In genomic region chr6:132063738-132064137, GRCh38 we compare ENCODE assay signal across 13 cellular contexts.
DNase-seq lines count a peak whose midpoint lies in the region; ATAC-seq, FAIRE-seq and TF ChIP-seq lines count a peak whose summit lies in the region.
"Had no signal": no experiment of that assay in that cellular context is flagged by ENCODE, and none has a peak within 500 bp of the region (broad histone marks: within the 10 kb centered on the region; RNA-seq: fewer than 3 reads in every experiment).

No MANE protein-coding gene starts in this region.

- ATAC-seq in left ventricle myocardium superior (peak; percentile 72), HG02588 (IDR thresholded peaks at IDR 0.05; ENCODE audit: unreplicated experiment) (no peak), HG02678 (IDR thresholded peaks at IDR 0.05; ENCODE audit: unreplicated experiment) (no peak), HG03175 (IDR thresholded peaks at IDR 0.05; ENCODE audit: unreplicated experiment) (no peak)
- ATAC-seq: activated T-cell treated with anti-CD3 and anti-CD28 coated beads, Interleukin-2, amount 50 U/mL, for 4 hours had no signal

- no peak for FAIRE-seq in small intestine (lab: Jason Lieb, UNC)
- FAIRE-seq: colon had no signal

- H3K4me1 Mint-ChIP-seq in activated naive CD8-positive, alpha-beta T cell treated with anti-CD3 and anti-CD28 coated beads for 36 hours, result no peaks in the 10 kb centered on the region
- H3K4me1 Mint-ChIP-seq: immature natural killer cell had no signal

- H3K27ac Mint-ChIP-seq in activated naive CD8-positive, alpha-beta T cell treated with anti-CD3 and anti-CD28 coated beads for 36 hours, result no peak overlapping the region
- H3K27ac Mint-ChIP-seq: immature natural killer cell had no signal

- DNase-seq in HFF-Myc (ENCODE audit: extremely low read depth, low read depth) (peak; percentile 22), adipocyte (ENCODE audit: low read depth) (peak; percentile 64), left ventricle myocardium superior (no peak), small intestine (peak; percentile 3)
- DNase-seq in activated naive CD8-positive, alpha-beta T cell treated with anti-CD3 and anti-CD28 coated beads for 36 hours, result no peak
- DNase-seq: activated T-cell treated with anti-CD3 and anti-CD28 coated beads, Interleukin-2, amount 50 U/mL, for 4 hours; immature natural killer cell; NCI-H69; retina had no signal

- WGBS in small intestine, 3 donors, result 24 to 54% (median 40%) methylated on average over 2 of the region's 2 CpGs

- no peak overlapping the region for H3K4me3 Mint-ChIP-seq in activated naive CD8-positive, alpha-beta T cell treated with anti-CD3 and anti-CD28 coated beads for 36 hours
- H3K4me3 Mint-ChIP-seq: activated T-cell treated with anti-CD3 and anti-CD28 coated beads, Interleukin-2, amount 50 U/mL, for 4 hours; immature natural killer cell had no signal

- H3K4me3 ChIP-seq in HFF-Myc (replicated peaks; ENCODE audit: low read depth, low read length), result no peak overlapping the region
- H3K4me3 ChIP-seq in adipocyte (ENCODE audit: low read length), result no peak overlapping the region
- no peak overlapping the region for H3K4me3 ChIP-seq in small intestine (ENCODE audit: low read depth in 1 of 2, low read length in 2 of 2)

- no peak for TF ChIP-seq CTCF in HFF-Myc (IDR thresholded peaks at IDR 0.05; ENCODE audit: low read depth, low read length, missing control alignments)

- intact Hi-C loops in left ventricle myocardium superior (cut with micrococcal nuclease), result no loop called here

- H3K4me1 ChIP-seq in adipocyte (ENCODE audit: control insufficient read depth, insufficient read depth, low read length) (peaks cover 20% of the 10 kb centered on the region), small intestine (ENCODE audit: control insufficient read depth in 2 of 2, insufficient read depth in 1 of 2, low read depth in 1 of 2, low read length in 1 of 2) (no peaks in the 10 kb centered on the region)

- no peak overlapping the region for H3K27ac ChIP-seq in small intestine (ENCODE audit: low read depth in 1 of 2, low read length in 1 of 2)

- peaks cover 3% of the 10 kb centered on the region for H3K27me3 Mint-ChIP-seq in activated naive CD8-positive, alpha-beta T cell treated with anti-CD3 and anti-CD28 coated beads for 36 hours

- H3K27me3 ChIP-seq in adipocyte (replicated peaks; ENCODE audit: control insufficient read depth, insufficient read depth, low read length) (no peaks in the 10 kb centered on the region), small intestine (ENCODE audit: control insufficient read depth in 2 of 2, insufficient read depth in 2 of 2, low read length in 2 of 2) (no peaks in the 10 kb centered on the region)

- no peaks in the 10 kb centered on the region for H3K36me3 Mint-ChIP-seq in activated naive CD8-positive, alpha-beta T cell treated with anti-CD3 and anti-CD28 coated beads for 36 hours
- H3K36me3 Mint-ChIP-seq: immature natural killer cell had no signal

- no peaks in the 10 kb centered on the region for H3K36me3 ChIP-seq in adipocyte (ENCODE audit: control insufficient read depth, insufficient read depth, low read length, severe bottlenecking)
- no peaks in the 10 kb centered on the region for H3K36me3 ChIP-seq in small intestine (ENCODE audit: control insufficient read depth in 2 of 2, insufficient read depth in 2 of 2, low read length in 2 of 2)

- peak overlapping the region; percentile 20 for H3K9ac ChIP-seq in adipocyte (ENCODE audit: low read length)

- no peaks in the 10 kb centered on the region for H3K9me3 ChIP-seq in adipocyte (ENCODE audit: control insufficient read depth, low read length)
- H3K9me3 ChIP-seq in small intestine (ENCODE audit: control insufficient read depth, low read depth), result no peaks in the 10 kb centered on the region

- H3K9me3 Mint-ChIP-seq in activated naive CD8-positive, alpha-beta T cell treated with anti-CD3 and anti-CD28 coated beads for 36 hours, result no peaks in the 10 kb centered on the region
- H3K9me3 Mint-ChIP-seq: activated T-cell treated with anti-CD3 and anti-CD28 coated beads, Interleukin-2, amount 50 U/mL, for 4 hours had no signal

Comparison
In these comparisons a context has a peak if more than half of its experiments do, and no peak if none do; other contexts are left out.
1. DNase-seq: peak in HFF-Myc (single experiment), adipocyte (single experiment) and small intestine (single experiment); none in left ventricle myocardium superior (single experiment) and activated naive CD8-positive, alpha-beta T cell treated with anti-CD3 and anti-CD28 coated beads for 36 hours (single experiment).